1 cellular context compared by ENCODE assay signal in genomic region chr7:99428972-99429566, GRCh38.
A peak's percentile ranks its signal among the peaks of the same experiment; 100 is the strongest.
TF ChIP-seq lines count a peak whose summit lies in the region.

No MANE protein-coding gene starts in this region.

TF ChIP-seq in HEK293, 187 proteins besides CTCF, POLR2A, EP300 and RAD21:
- TF ChIP-seq PBX3 (CRISPR knock-in tag; IDR thresholded peaks at IDR 0.05): no peak
- TF ChIP-seq ZNF121 (tag by site-specific recombination; IDR thresholded peaks at IDR 0.05): peak; percentile 75
